Comparison of ENCODE assay signal across 12 cellular contexts in genomic region chrY:15559169-15559568, GRCh38.
"Had no signal": no experiment of that assay in that cellular context is flagged by ENCODE, and none has a peak within 500 bp of the region (broad histone marks: within the 10 kb centered on the region; RNA-seq: fewer than 3 reads in every experiment).

No MANE protein-coding gene starts in this region.

- H3K4me1 ChIP-seq: gastroesophageal sphincter, left ventricle myocardium inferior had no signal

- H3K9me3 ChIP-seq: gastroesophageal sphincter, left ventricle myocardium inferior had no signal

- FAIRE-seq: kidney had no signal

- DNase-seq: activated naive CD8-positive, alpha-beta T cell treated with anti-CD3 and anti-CD28 coated beads for 36 hours; amygdala; dermis blood vessel endothelial cell; effector memory CD8-positive, alpha-beta T cell; kidney; left ventricle myocardium inferior; naive thymus-derived CD8-positive, alpha-beta T cell; stimulated activated CD4-positive, alpha-beta T cell treated with anti-CD3 and anti-CD28 coated beads, Interleukin-4, amount 100 ng/mL, for 24 hours; stimulated activated naive CD4-positive, alpha-beta T cell; trophoblast cell had no signal

- ATAC-seq: effector memory CD8-positive, alpha-beta T cell; gastroesophageal sphincter; naive thymus-derived CD8-positive, alpha-beta T cell had no signal

- H3K9me3 Mint-ChIP-seq: activated naive CD8-positive, alpha-beta T cell treated with anti-CD3 and anti-CD28 coated beads for 36 hours; activated T-helper 1 cell treated with anti-CD3 and anti-CD28 coated beads, Interleukin-12 subunit alpha, Interleukin-12 subunit beta, Interleukin-2, Interleukin-4 antibody, amounts not matched to agents 30 ng/mL and 10 ng/mL and 1 ng/mL, durations not matched to agents 14 hours and 24 hours and 36 hours; effector memory CD8-positive, alpha-beta T cell; naive thymus-derived CD8-positive, alpha-beta T cell had no signal

- H3K27ac ChIP-seq: gastroesophageal sphincter, left ventricle myocardium inferior had no signal

- H3K4me3 Mint-ChIP-seq: activated naive CD8-positive, alpha-beta T cell treated with anti-CD3 and anti-CD28 coated beads for 36 hours; activated T-helper 1 cell treated with anti-CD3 and anti-CD28 coated beads, Interleukin-12 subunit alpha, Interleukin-12 subunit beta, Interleukin-2, Interleukin-4 antibody, amounts not matched to agents 30 ng/mL and 10 ng/mL and 1 ng/mL, durations not matched to agents 14 hours and 24 hours and 36 hours; effector memory CD8-positive, alpha-beta T cell; naive thymus-derived CD8-positive, alpha-beta T cell had no signal

- H3K36me3 ChIP-seq: gastroesophageal sphincter, left ventricle myocardium inferior had no signal

- H3K36me3 Mint-ChIP-seq: activated naive CD8-positive, alpha-beta T cell treated with anti-CD3 and anti-CD28 coated beads for 36 hours; naive thymus-derived CD8-positive, alpha-beta T cell had no signal

- H3K4me3 ChIP-seq: gastroesophageal sphincter, left ventricle myocardium inferior had no signal

- H3K27me3 Mint-ChIP-seq: activated naive CD8-positive, alpha-beta T cell treated with anti-CD3 and anti-CD28 coated beads for 36 hours; effector memory CD8-positive, alpha-beta T cell; naive thymus-derived CD8-positive, alpha-beta T cell had no signal

- H3K27me3 ChIP-seq: gastroesophageal sphincter had no signal

- H3K27ac Mint-ChIP-seq: activated naive CD8-positive, alpha-beta T cell treated with anti-CD3 and anti-CD28 coated beads for 36 hours; activated T-helper 1 cell treated with anti-CD3 and anti-CD28 coated beads, Interleukin-12 subunit alpha, Interleukin-12 subunit beta, Interleukin-2, Interleukin-4 antibody, amounts not matched to agents 30 ng/mL and 10 ng/mL and 1 ng/mL, durations not matched to agents 14 hours and 24 hours and 36 hours; effector memory CD8-positive, alpha-beta T cell; naive thymus-derived CD8-positive, alpha-beta T cell had no signal

- H3K4me1 Mint-ChIP-seq: activated naive CD8-positive, alpha-beta T cell treated with anti-CD3 and anti-CD28 coated beads for 36 hours; naive thymus-derived CD8-positive, alpha-beta T cell had no signal
